Comparison of ENCODE assay signal across 17 cellular contexts in the genomic region with DNA sequence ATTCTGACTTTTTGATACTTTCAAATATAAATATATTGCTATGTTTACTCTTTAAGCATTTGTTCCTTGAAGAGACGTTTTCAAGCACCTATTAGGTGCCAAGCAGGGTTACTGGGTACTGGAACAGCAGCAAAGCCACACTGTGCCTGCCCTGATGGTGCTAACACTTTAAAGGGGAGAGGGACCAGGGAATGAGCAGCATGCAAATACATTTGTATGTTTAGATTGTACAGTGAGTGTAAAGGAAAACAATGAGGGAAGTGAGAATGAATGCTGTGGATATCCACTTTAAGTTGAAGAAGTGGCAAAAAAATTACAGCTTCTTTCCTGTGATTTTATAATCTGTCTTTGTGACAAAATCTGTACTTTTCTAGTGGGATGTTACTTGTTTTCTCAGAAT.
A peak's percentile ranks its signal among the peaks of the same experiment; 100 is the strongest.
DNase-seq lines count a peak whose midpoint lies in the region; ATAC-seq and TF ChIP-seq lines count a peak whose summit lies in the region.
"Had no signal": no experiment of that assay in that cellular context is flagged by ENCODE, and none has a peak within 500 bp of the region (broad histone marks: within the 10 kb centered on the region; RNA-seq: fewer than 3 reads in every experiment).

No MANE protein-coding gene starts in this region.

- no peak overlapping the region for H3K4ac ChIP-seq in trophoblast cell (ENCODE audit: low read depth, low read length)

- no peak overlapping the region for H4K91ac ChIP-seq in trophoblast cell (ENCODE audit: low read depth, low read length)

- H3K4me2 ChIP-seq in MM.1S (ENCODE audit: low read depth, low read length), result peak overlapping the region; percentile 58
- H3K4me2 ChIP-seq in OCI-LY7 (ENCODE audit: low read length), result peak overlapping the region; percentile 73
- no peak overlapping the region for H3K4me2 ChIP-seq in trophoblast cell (ENCODE audit: low read length)
- H3K4me2 ChIP-seq: A549 had no signal

- H3K4me1 ChIP-seq in MM.1S (ENCODE audit: low read length) (peaks cover 74% of the 10 kb centered on the region), OCI-LY7 (ENCODE audit: insufficient read depth, low read length, poor library complexity, severe bottlenecking) (peaks cover 70% of the 10 kb centered on the region), trophoblast cell (ENCODE audit: control insufficient read depth in 1 of 2, insufficient read depth in 2 of 2, low read length in 2 of 2) (no peaks in the 10 kb centered on the region), esophagus muscularis mucosa (no peaks in the 10 kb centered on the region)
- H3K4me1 ChIP-seq: A549, HAP-1 had no signal

- H3K27me3 ChIP-seq in MM.1S (replicated peaks; ENCODE audit: insufficient read depth, low read length) (no peaks in the 10 kb centered on the region), trophoblast cell (ENCODE audit: insufficient read depth, low read length) (no peaks in the 10 kb centered on the region), esophagus muscularis mucosa (no peaks in the 10 kb centered on the region)

- H3K9ac ChIP-seq in MM.1S (ENCODE audit: low read length) (peak overlapping the region; percentile 41), trophoblast cell (ENCODE audit: low read length) (no peak overlapping the region)

- no peak overlapping the region for H2BK120ac ChIP-seq in trophoblast cell (ENCODE audit: insufficient read depth, low read length, poor library complexity)

- no peak for TF ChIP-seq POLR2A in esophagus muscularis mucosa (IDR thresholded peaks at IDR 0.05; ENCODE audit: low read depth)

- no peak for ATAC-seq in GM21526 (IDR thresholded peaks at IDR 0.05; ENCODE audit: low FRiP score, unreplicated experiment)
- ATAC-seq: A549, GM12878 had no signal

- H2BK5ac ChIP-seq in trophoblast cell (ENCODE audit: low read depth, low read length, poor library complexity), result no peak overlapping the region

- H3K9me3 ChIP-seq in MM.1S (replicated peaks; ENCODE audit: insufficient read depth, low read length) (no peaks in the 10 kb centered on the region), OCI-LY7 (ENCODE audit: low read length) (peaks cover 31% of the 10 kb centered on the region), trophoblast cell (ENCODE audit: insufficient read depth, low read depth, low read length) (no peaks in the 10 kb centered on the region), esophagus muscularis mucosa (no peaks in the 10 kb centered on the region)
- H3K9me3 ChIP-seq: A549, Caco-2, HAP-1 had no signal

- no peak overlapping the region for H2BK12ac ChIP-seq in trophoblast cell (ENCODE audit: low read length)

- H3K9me2 ChIP-seq in MM.1S (replicated peaks; ENCODE audit: insufficient read depth, low read length) (no peaks in the 10 kb centered on the region), OCI-LY7 (ENCODE audit: insufficient read depth, low read length) (no peaks in the 10 kb centered on the region)

- H3F3A ChIP-seq in MM.1S (ENCODE audit: insufficient read depth, low read length), result peaks cover 43% of the 10 kb centered on the region

- no peak overlapping the region for H2AK5ac ChIP-seq in trophoblast cell (ENCODE audit: low read length)

- H2AFZ ChIP-seq in MM.1S (ENCODE audit: low read length) (peak overlapping the region; percentile 67), OCI-LY7 (ENCODE audit: low read length) (peak overlapping the region; percentile 71; the same call in 1 of the 2 replicates), trophoblast cell (ENCODE audit: insufficient read depth, low read length, poor library complexity) (no peak overlapping the region)

- peak overlapping the region; percentile 21 for H3K4me3 ChIP-seq in MM.1S (ENCODE audit: low read length)
- H3K4me3 ChIP-seq in OCI-LY7 (ENCODE audit: low read depth, low read length, poor library complexity, severe bottlenecking), result peak overlapping the region; percentile 37
- H3K4me3 ChIP-seq in trophoblast cell (ENCODE audit: low read depth, low read length), result no peak overlapping the region
- H3K4me3 ChIP-seq in esophagus muscularis mucosa, result no peak overlapping the region
- H3K4me3 ChIP-seq: A549, GM12878, HAP-1 had no signal

- POLR2A ChIA-PET in OCI-LY7 (lab: Charles Lee), result interaction anchor here (0.6 to 4.1 kb wide), 19 partner anchors 10 to 222 kb away, joined by 3 to 36 read pairs (median 3); no protein-coding TSS in a partner anchor

- no peaks in the 10 kb centered on the region for H3K79me1 ChIP-seq in trophoblast cell (ENCODE audit: low read length)

- no peak overlapping the region for H3K14ac ChIP-seq in trophoblast cell (ENCODE audit: low read length)

- TF ChIP-seq CTCF in MM.1S (IDR thresholded peaks at IDR 0.05; ENCODE audit: low read length), result no peak
- no peak for TF ChIP-seq CTCF in OCI-LY7 (conservative IDR thresholded peaks at IDR 0.05; ENCODE audit: low read length)
- TF ChIP-seq CTCF in esophagus muscularis mucosa (IDR thresholded peaks at IDR 0.05), result no peak

- no peak overlapping the region for H3K18ac ChIP-seq in trophoblast cell (ENCODE audit: low read length)

- H3K27ac ChIP-seq in MM.1S (ENCODE audit: low read length) (peak overlapping the region; percentile 77), OCI-LY7 (ENCODE audit: low read depth, low read length, poor library complexity, severe bottlenecking) (peak overlapping the region; percentile 84), trophoblast cell (ENCODE audit: low read depth, low read length) (no peak overlapping the region), esophagus muscularis mucosa (replicated peaks in 1 of 4) (no peak overlapping the region)
- H3K27ac ChIP-seq: 22Rv1, A549, C4-2B, HL-60 had no signal

- DNase-seq in DMS53 (lab: John Stamatoyannopoulos, UW) (peak; percentile 47), DMS53 treated with DMSO at 0.1 percent for 48 hours (lab: John Stamatoyannopoulos, UW; ENCODE audit: unreplicated experiment) (no peak), MM.1S (peak; percentile 35), OCI-LY7 (ENCODE audit: low spot score) (peak; percentile 51), trophoblast cell (no peak), esophagus muscularis mucosa (ENCODE audit: extremely low spot score) (no peak)
- DNase-seq: AML-193; Caco-2; CD4-positive, alpha-beta T cell; EL had no signal

- CTCF ChIA-PET in OCI-LY7 (lab: Charles Lee; ENCODE audit: unreplicated experiment), result interaction anchor here (0.5 to 1.9 kb wide), 2 partner anchors 9 to 12 kb away, joined by 3 to 7 read pairs; no protein-coding TSS in a partner anchor

- H4K20me1 ChIP-seq in MM.1S (ENCODE audit: insufficient read depth, low read length) (no peaks in the 10 kb centered on the region), OCI-LY7 (ENCODE audit: insufficient read depth, low read length) (no peaks in the 10 kb centered on the region)

- H4K12ac ChIP-seq in trophoblast cell (ENCODE audit: low read depth, low read length), result no peak overlapping the region

- intact Hi-C loops in OCI-LY7 (cut with micrococcal nuclease; ENCODE audit: unreplicated experiment), result loop anchor here (5.0 to 10.0 kb wide), 4 partner anchors 46 to 402 kb away; a partner anchor contains a TSS
- intact Hi-C loops in esophagus muscularis mucosa (cut with DNase I), result no loop called here

- H3K79me2 ChIP-seq in MM.1S (ENCODE audit: low read length), result no peaks in the 10 kb centered on the region
- H3K79me2 ChIP-seq in OCI-LY7 (ENCODE audit: insufficient read depth, low read depth, low read length), result peaks cover 64% of the 10 kb centered on the region
- no peaks in the 10 kb centered on the region for H3K79me2 ChIP-seq in trophoblast cell (ENCODE audit: control insufficient read depth, insufficient read depth, low read length, poor library complexity)

- H4K8ac ChIP-seq in trophoblast cell (ENCODE audit: low read depth, low read length), result no peak overlapping the region

- no peak overlapping the region for H3K23ac ChIP-seq in trophoblast cell (ENCODE audit: low read length)

- H3K36me3 ChIP-seq in MM.1S (replicated peaks; ENCODE audit: insufficient read depth, low read length) (no peaks in the 10 kb centered on the region), OCI-LY7 (ENCODE audit: insufficient read depth, low read length) (peaks cover 46% of the 10 kb centered on the region), trophoblast cell (ENCODE audit: control insufficient read depth in 1 of 2, insufficient read depth in 2 of 2, low read length in 2 of 2) (no peaks in the 10 kb centered on the region), esophagus muscularis mucosa (no peaks in the 10 kb centered on the region)
- H3K36me3 ChIP-seq: HAP-1 had no signal

- no peak for TF ChIP-seq EP300 in esophagus muscularis mucosa (IDR thresholded peaks at IDR 0.05)

- BruUV-seq in OCI-LY7 (replicated peaks; lab: Mats Ljungman, UMichigan), result no TSS peak

- WGBS in trophoblast cell (ENCODE audit: extremely low coverage, insufficient coverage, insufficient read length), result no CpG with 5 or more reads among the region's 1 CpG
- WGBS in esophagus muscularis mucosa, result 26% methylated on average over 1 of the region's 1 CpG

Comparison
In these comparisons a context has a peak if more than half of its experiments do, and no peak if none do; other contexts are left out.
1. DNase-seq: peak in DMS53 (single experiment), MM.1S (single experiment) and OCI-LY7 (single experiment); none in DMS53 treated with DMSO at 0.1 percent for 48 hours (single experiment), trophoblast cell (0 of 2) and esophagus muscularis mucosa (single experiment).
2. H3K27ac ChIP-seq: peak in MM.1S (single experiment) and OCI-LY7 (single experiment); none in trophoblast cell (single experiment) and esophagus muscularis mucosa (0 of 4).
3. H3K4me3 ChIP-seq: peak in MM.1S (single experiment) and OCI-LY7 (single experiment); none in trophoblast cell (single experiment) and esophagus muscularis mucosa (0 of 4).